ENCODE assay signal across 12 cellular contexts in genomic region chr16:49503242-49504022, GRCh38.
DNase-seq lines count a peak whose midpoint lies in the region; ATAC-seq and TF ChIP-seq lines count a peak whose summit lies in the region.
"Had no signal": no experiment of that assay in that cellular context is flagged by ENCODE, and none has a peak within 500 bp of the region (broad histone marks: within the 10 kb centered on the region; RNA-seq: fewer than 3 reads in every experiment).

No MANE protein-coding gene starts in this region.

- ATAC-seq in GM19463 (IDR thresholded peaks at IDR 0.05; ENCODE audit: unreplicated experiment) (peak; percentile 79), HG03097 (IDR thresholded peaks at IDR 0.05; ENCODE audit: low FRiP score, unreplicated experiment) (peak; percentile 68), left colon (no peak), HG02970 (IDR thresholded peaks at IDR 0.05; ENCODE audit: low FRiP score, unreplicated experiment) (no peak)
- no peak for ATAC-seq in activated T-helper 17 cell treated with anti-CD3 and anti-CD28 coated beads, Interleukin-2, amount 50 U/mL, for 72 hours (replicated peaks)

- H3K27me3 Mint-ChIP-seq in type B pancreatic cell, result no peaks in the 10 kb centered on the region
- H3K27me3 Mint-ChIP-seq in activated T-helper 17 cell treated with anti-CD3 and anti-CD28 coated beads, Interleukin-2, amount 50 U/mL, for 72 hours, result peaks cover 8% of the 10 kb centered on the region

- H3K4me1 Mint-ChIP-seq in type B pancreatic cell (ENCODE audit: unreplicated experiment), result peaks cover 27% of the 10 kb centered on the region
- H3K4me1 Mint-ChIP-seq in activated T-helper 17 cell treated with anti-CD3 and anti-CD28 coated beads, Interleukin-2, amount 50 U/mL, for 72 hours, result no peaks in the 10 kb centered on the region

- intact Hi-C loops in left colon (cut with DNase I, micrococcal nuclease), result loop anchor here in 1 of 2 donors (10.0 kb wide), 1 partner anchor 59 kb away; no protein-coding TSS in a partner anchor

- H3K36me3 Mint-ChIP-seq in type B pancreatic cell, result peaks cover 10% of the 10 kb centered on the region
- no peaks in the 10 kb centered on the region for H3K36me3 Mint-ChIP-seq in activated T-helper 17 cell treated with anti-CD3 and anti-CD28 coated beads, Interleukin-2, amount 50 U/mL, for 72 hours (ENCODE audit: low read depth)

- no peak for TF ChIP-seq CTCF in GM12865 (IDR thresholded peaks at IDR 0.05; ENCODE audit: insufficient read depth, low read depth, low read length, missing control alignments)
- no peak for TF ChIP-seq CTCF in type B pancreatic cell (conservative IDR thresholded peaks at IDR 0.05)

- H3K4me3 Mint-ChIP-seq in type B pancreatic cell, result no peak overlapping the region
- H3K4me3 Mint-ChIP-seq in activated T-helper 17 cell treated with anti-CD3 and anti-CD28 coated beads, Interleukin-2, amount 50 U/mL, for 72 hours, result no peak overlapping the region

- H3K9me3 Mint-ChIP-seq in type B pancreatic cell, result no peaks in the 10 kb centered on the region
- no peaks in the 10 kb centered on the region for H3K9me3 Mint-ChIP-seq in activated T-helper 17 cell treated with anti-CD3 and anti-CD28 coated beads, Interleukin-2, amount 50 U/mL, for 72 hours

- H3K4me3 ChIP-seq in GM12865 (ENCODE audit: low read depth, low read length), result no peak overlapping the region
- H3K4me3 ChIP-seq: SJCRH30 had no signal

- DNase-seq in GM12865 (ENCODE audit: low read depth), result peak; percentile 61
- peak; percentile 15 to 26 for DNase-seq in left colon
- DNase-seq in type B pancreatic cell (ENCODE audit: extremely low spot score, unreplicated experiment), result no peak
- no peak for DNase-seq in activated CD4-positive, alpha-beta T cell treated with anti-CD3 and anti-CD28 coated beads, Interleukin-2, amount 50 U/mL, for 1 hour
- DNase-seq: activated CD4-positive, alpha-beta T cell treated with anti-CD3 and anti-CD28 coated beads, Interleukin-2, amount 50 U/mL, for 4 hours; C1 segment of cervical spinal cord; NCI-H345; SJCRH30 had no signal

- no peak overlapping the region for H3K27ac Mint-ChIP-seq in type B pancreatic cell
- H3K27ac Mint-ChIP-seq in activated T-helper 17 cell treated with anti-CD3 and anti-CD28 coated beads, Interleukin-2, amount 50 U/mL, for 72 hours, result no peak overlapping the region

Comparison
In these comparisons a context has a peak if more than half of its experiments do, and no peak if none do; other contexts are left out.
1. DNase-seq: peak in GM12865 (single experiment) and left colon (2 of 2); none in type B pancreatic cell (single experiment) and activated CD4-positive, alpha-beta T cell treated with anti-CD3 and anti-CD28 coated beads, Interleukin-2, amount 50 U/mL, for 1 hour (single experiment).
2. ATAC-seq: peak in GM19463 (single experiment) and HG03097 (single experiment); none in left colon (single experiment), activated T-helper 17 cell treated with anti-CD3 and anti-CD28 coated beads, Interleukin-2, amount 50 U/mL, for 72 hours (single experiment) and HG02970 (single experiment).